ENCODE assay signal across 1 cellular context in genomic region chr17:40478486-40478885, GRCh38.
TF ChIP-seq lines count a peak whose summit lies in the region.

No MANE protein-coding gene starts in this region.

TF ChIP-seq in WTC11, 78 proteins besides CTCF, POLR2A, EP300 and RAD21:
- TF ChIP-seq TEAD1 (CRISPR knock-in tag; IDR thresholded peaks at IDR 0.05) (no peak), SOX15 (CRISPR knock-in tag; IDR thresholded peaks at IDR 0.05) (no peak), ZNF425 (CRISPR knock-in tag; conservative IDR thresholded peaks at IDR 0.05) (no peak), CBFB (CRISPR knock-in tag; IDR thresholded peaks at IDR 0.05; ENCODE audit: low read depth) (no peak), ZNF121 (CRISPR knock-in tag; IDR thresholded peaks at IDR 0.05) (no peak), TCF7 (CRISPR knock-in tag; IDR thresholded peaks at IDR 0.05; ENCODE audit: low read depth) (no peak), ELF4 (CRISPR knock-in tag; IDR thresholded peaks at IDR 0.05; ENCODE audit: low read depth) (no peak), ZBTB43 (CRISPR knock-in tag; IDR thresholded peaks at IDR 0.05) (no peak), GABPB1 (CRISPR knock-in tag; IDR thresholded peaks at IDR 0.05) (no peak), RELA (CRISPR knock-in tag; IDR thresholded peaks at IDR 0.05; ENCODE audit: borderline replicate concordance) (no peak), NR1H2 (CRISPR knock-in tag; IDR thresholded peaks at IDR 0.05) (no peak), JAZF1 (CRISPR knock-in tag; IDR thresholded peaks at IDR 0.05) (no peak), ESRRA (CRISPR knock-in tag; IDR thresholded peaks at IDR 0.05; ENCODE audit: borderline replicate concordance) (no peak), E2F5 (CRISPR knock-in tag; IDR thresholded peaks at IDR 0.05) (no peak), ZNF232 (CRISPR knock-in tag; IDR thresholded peaks at IDR 0.05) (no peak), MXD4 (CRISPR knock-in tag; IDR thresholded peaks at IDR 0.05; ENCODE audit: borderline replicate concordance) (no peak), ZNF512 (CRISPR knock-in tag; IDR thresholded peaks at IDR 0.05; ENCODE audit: borderline replicate concordance) (no peak), ZNF423 (CRISPR knock-in tag; IDR thresholded peaks at IDR 0.05) (no peak), TP53 (CRISPR knock-in tag; IDR thresholded peaks at IDR 0.05) (no peak), IRF1 (CRISPR knock-in tag; IDR thresholded peaks at IDR 0.05) (no peak)
